1 cellular context compared by ENCODE assay signal in the genomic region with DNA sequence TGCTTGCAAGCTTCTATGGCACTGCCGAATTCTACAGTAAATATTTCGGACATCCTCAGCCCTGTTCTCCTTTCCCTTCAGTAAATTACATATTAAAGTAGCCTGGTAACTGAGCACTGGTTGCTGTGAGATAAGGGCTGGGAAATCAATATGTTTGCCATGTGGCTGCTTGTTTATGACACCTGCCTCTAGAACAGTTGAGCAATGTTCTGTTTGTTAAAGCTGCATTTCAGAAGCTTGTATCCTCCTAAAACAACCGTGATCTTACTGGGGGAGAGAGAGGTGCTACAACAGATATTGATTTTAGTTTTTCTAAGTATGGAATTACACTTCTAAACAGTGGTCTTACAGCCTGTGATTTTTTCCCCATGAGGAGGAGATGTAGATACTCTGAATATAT.
TF ChIP-seq lines count a peak whose summit lies in the region.

No MANE protein-coding gene starts in this region.

TF ChIP-seq in GM23338, 12 proteins besides CTCF, POLR2A, EP300 and RAD21 (continued from another document):
- TF ChIP-seq, protein P1, sequence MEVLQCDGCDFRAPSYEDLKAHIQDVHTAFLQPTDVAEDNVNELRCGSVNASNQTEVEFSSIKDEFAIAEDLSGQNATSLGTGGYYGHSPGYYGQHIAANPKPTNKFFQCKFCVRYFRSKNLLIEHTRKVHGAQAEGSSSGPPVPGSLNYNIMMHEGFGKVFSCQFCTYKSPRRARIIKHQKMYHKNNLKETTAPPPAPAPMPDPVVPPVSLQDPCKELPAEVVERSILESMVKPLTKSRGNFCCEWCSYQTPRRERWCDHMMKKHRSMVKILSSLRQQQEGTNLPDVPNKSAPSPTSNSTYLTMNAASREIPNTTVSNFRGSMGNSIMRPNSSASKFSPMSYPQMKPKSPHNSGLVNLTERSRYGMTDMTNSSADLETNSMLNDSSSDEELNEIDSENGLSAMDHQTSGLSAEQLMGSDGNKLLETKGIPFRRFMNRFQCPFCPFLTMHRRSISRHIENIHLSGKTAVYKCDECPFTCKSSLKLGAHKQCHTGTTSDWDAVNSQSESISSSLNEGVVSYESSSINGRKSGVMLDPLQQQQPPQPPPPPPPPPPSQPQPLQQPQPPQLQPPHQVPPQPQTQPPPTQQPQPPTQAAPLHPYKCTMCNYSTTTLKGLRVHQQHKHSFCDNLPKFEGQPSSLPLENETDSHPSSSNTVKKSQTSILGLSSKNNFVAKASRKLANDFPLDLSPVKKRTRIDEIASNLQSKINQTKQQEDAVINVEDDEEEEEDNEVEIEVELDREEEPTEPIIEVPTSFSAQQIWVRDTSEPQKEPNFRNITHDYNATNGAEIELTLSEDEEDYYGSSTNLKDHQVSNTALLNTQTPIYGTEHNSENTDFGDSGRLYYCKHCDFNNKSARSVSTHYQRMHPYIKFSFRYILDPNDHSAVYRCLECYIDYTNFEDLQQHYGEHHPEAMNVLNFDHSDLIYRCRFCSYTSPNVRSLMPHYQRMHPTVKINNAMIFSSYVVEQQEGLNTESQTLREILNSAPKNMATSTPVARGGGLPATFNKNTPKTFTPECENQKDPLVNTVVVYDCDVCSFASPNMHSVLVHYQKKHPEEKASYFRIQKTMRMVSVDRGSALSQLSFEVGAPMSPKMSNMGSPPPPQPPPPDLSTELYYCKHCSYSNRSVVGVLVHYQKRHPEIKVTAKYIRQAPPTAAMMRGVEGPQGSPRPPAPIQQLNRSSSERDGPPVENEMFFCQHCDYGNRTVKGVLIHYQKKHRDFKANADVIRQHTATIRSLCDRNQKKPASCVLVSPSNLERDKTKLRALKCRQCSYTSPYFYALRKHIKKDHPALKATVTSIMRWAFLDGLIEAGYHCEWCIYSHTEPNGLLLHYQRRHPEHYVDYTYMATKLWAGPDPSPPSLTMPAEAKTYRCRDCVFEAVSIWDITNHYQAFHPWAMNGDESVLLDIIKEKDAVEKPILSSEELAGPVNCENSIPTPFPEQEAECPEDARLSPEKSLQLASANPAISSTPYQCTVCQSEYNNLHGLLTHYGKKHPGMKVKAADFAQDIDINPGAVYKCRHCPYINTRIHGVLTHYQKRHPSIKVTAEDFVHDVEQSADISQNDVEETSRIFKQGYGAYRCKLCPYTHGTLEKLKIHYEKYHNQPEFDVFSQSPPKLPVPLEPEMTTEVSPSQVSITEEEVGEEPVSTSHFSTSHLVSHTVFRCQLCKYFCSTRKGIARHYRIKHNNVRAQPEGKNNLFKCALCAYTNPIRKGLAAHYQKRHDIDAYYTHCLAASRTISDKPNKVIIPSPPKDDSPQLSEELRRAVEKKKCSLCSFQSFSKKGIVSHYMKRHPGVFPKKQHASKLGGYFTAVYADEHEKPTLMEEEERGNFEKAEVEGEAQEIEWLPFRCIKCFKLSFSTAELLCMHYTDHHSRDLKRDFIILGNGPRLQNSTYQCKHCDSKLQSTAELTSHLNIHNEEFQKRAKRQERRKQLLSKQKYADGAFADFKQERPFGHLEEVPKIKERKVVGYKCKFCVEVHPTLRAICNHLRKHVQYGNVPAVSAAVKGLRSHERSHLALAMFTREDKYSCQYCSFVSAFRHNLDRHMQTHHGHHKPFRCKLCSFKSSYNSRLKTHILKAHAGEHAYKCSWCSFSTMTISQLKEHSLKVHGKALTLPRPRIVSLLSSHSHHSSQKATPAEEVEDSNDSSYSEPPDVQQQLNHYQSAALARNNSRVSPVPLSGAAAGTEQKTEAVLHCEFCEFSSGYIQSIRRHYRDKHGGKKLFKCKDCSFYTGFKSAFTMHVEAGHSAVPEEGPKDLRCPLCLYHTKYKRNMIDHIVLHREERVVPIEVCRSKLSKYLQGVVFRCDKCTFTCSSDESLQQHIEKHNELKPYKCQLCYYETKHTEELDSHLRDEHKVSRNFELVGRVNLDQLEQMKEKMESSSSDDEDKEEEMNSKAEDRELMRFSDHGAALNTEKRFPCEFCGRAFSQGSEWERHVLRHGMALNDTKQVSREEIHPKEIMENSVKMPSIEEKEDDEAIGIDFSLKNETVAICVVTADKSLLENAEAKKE (CRISPR knock-in tag; IDR thresholded peaks at IDR 0.05), result no peak
- TF ChIP-seq POLR2AphosphoS5 (IDR thresholded peaks at IDR 0.05; ENCODE audit: low read depth) (no peak), CREB1 (CRISPR knock-in tag; IDR thresholded peaks at IDR 0.05; ENCODE audit: low read depth) (no peak), EZH2 (IDR thresholded peaks at IDR 0.05; ENCODE audit: low read depth, unreplicated experiment) (no peak)
- TF ChIP-seq, protein P2, sequence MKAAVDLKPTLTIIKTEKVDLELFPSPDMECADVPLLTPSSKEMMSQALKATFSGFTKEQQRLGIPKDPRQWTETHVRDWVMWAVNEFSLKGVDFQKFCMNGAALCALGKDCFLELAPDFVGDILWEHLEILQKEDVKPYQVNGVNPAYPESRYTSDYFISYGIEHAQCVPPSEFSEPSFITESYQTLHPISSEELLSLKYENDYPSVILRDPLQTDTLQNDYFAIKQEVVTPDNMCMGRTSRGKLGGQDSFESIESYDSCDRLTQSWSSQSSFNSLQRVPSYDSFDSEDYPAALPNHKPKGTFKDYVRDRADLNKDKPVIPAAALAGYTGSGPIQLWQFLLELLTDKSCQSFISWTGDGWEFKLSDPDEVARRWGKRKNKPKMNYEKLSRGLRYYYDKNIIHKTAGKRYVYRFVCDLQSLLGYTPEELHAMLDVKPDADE (IDR thresholded peaks at IDR 0.05), result no peak
TF ChIP-seq in GM23338: peak in this region for 0.
